In genomic region chrX:74924449-74925209, GRCh38 we compare ENCODE assay signal across 1 cellular context.
A peak's percentile ranks its signal among the peaks of the same experiment; 100 is the strongest.
TF ChIP-seq lines count a peak whose summit lies in the region.

No MANE protein-coding gene starts in this region.

TF ChIP-seq in GM12878, 131 proteins besides CTCF, POLR2A, EP300 and RAD21 (continued from another document and continues in another):
- TF ChIP-seq CUX1 (IDR thresholded peaks at IDR 0.05; ENCODE audit: insufficient replicate concordance, low read depth, low read length) (no peak), CEBPB (IDR thresholded peaks at IDR 0.05; ENCODE audit: borderline replicate concordance in 1 of 2, low read depth in 2 of 2, low read length in 2 of 2) (no peak), KDM1A (IDR thresholded peaks at IDR 0.05; ENCODE audit: borderline replicate concordance) (no peak), POLR2AphosphoS5 (IDR thresholded peaks at IDR 0.05; ENCODE audit: low read length) (peak; percentile 62), PML (IDR thresholded peaks at IDR 0.05; ENCODE audit: low read length) (no peak), IKZF1 (conservative IDR thresholded peaks at IDR 0.05) (peak; percentile 78; the same call in 1 of the 2 replicates), IKZF2 (IDR thresholded peaks at IDR 0.05) (peak in 1 of 2 experiments; percentile 24; a peak in 2 of 4 replicates), CEBPZ (IDR thresholded peaks at IDR 0.05; ENCODE audit: low read depth, low read length) (no peak), SRF (IDR thresholded peaks at IDR 0.05; ENCODE audit: low read depth in 2 of 2, low read length in 2 of 2) (no peak), ZNF384 (IDR thresholded peaks at IDR 0.05; ENCODE audit: borderline replicate concordance, low read depth, low read length) (no peak), RCOR1 (conservative IDR thresholded peaks at IDR 0.05; ENCODE audit: low read depth, low read length) (no peak), ZNF687 (IDR thresholded peaks at IDR 0.05) (peak; percentile 92; the same call in 1 of the 2 replicates), MTA3 (IDR thresholded peaks at IDR 0.05; ENCODE audit: borderline replicate concordance, low read length) (no peak), CHD2 (IDR thresholded peaks at IDR 0.05; ENCODE audit: borderline replicate concordance, low read depth, low read length) (peak; percentile 57; the same call in 1 of the 2 replicates), GATAD2B (conservative IDR thresholded peaks at IDR 0.05; ENCODE audit: low read depth) (no peak; the same call in 1 of the 2 replicates), NKRF (conservative IDR thresholded peaks at IDR 0.05) (no peak), NR2C2 (IDR thresholded peaks at IDR 0.05; ENCODE audit: borderline replicate concordance, control insufficient read depth, insufficient read length, low read depth) (no peak), RAD51 (IDR thresholded peaks at IDR 0.05) (no peak), SREBF2 (IDR thresholded peaks at IDR 0.05; ENCODE audit: low read length) (no peak), MAX (IDR thresholded peaks at IDR 0.05; ENCODE audit: low read depth, low read length) (peak; percentile 83; the same call in 1 of the 2 replicates), JUNB (IDR thresholded peaks at IDR 0.05) (no peak), NR2F1 (conservative IDR thresholded peaks at IDR 0.05) (peak; percentile 1; the same call in 1 of the 2 replicates), PKNOX1 (IDR thresholded peaks at IDR 0.05) (no peak), SMAD5 (IDR thresholded peaks at IDR 0.05; ENCODE audit: low read depth) (no peak), BRCA1 (IDR thresholded peaks at IDR 0.05; ENCODE audit: low read depth, low read length) (no peak), PRDM15 (CRISPR knock-in tag; IDR thresholded peaks at IDR 0.05) (no peak), LARP7 (IDR thresholded peaks at IDR 0.05) (0 out of 2 replicates have a peak, but pooled peaks have one; percentile 45), SREBF1 (IDR thresholded peaks at IDR 0.05; ENCODE audit: low read length) (no peak), MEF2B (IDR thresholded peaks at IDR 0.05; ENCODE audit: partially characterized antibody, poor library complexity, severe bottlenecking) (no peak), ZBTB40 (IDR thresholded peaks at IDR 0.05; ENCODE audit: borderline replicate concordance) (no peak), PAX8 (IDR thresholded peaks at IDR 0.05) (no peak)
